Comparison of ENCODE assay signal across 8 cellular contexts in genomic region chr2:19348692-19349091, GRCh38. TPM values are rescaled to one million over a fixed set of nuclear protein-coding genes. Genes with fewer than 3 reads are reported as not detected.
DNase-seq lines count a peak whose midpoint lies in the region; ATAC-seq, FAIRE-seq and TF ChIP-seq lines count a peak whose summit lies in the region.

No MANE protein-coding gene starts in this region.

- H3K27ac ChIP-seq in kidney (ENCODE audit: low read depth in 2 of 2, low read length in 2 of 2) = no peak overlapping the region
- peak overlapping the region; percentile 89 for H3K27ac ChIP-seq in stomach smooth muscle (ENCODE audit: low read length)

- no peak for ATAC-seq in activated naive CD4-positive, alpha-beta T cell treated with anti-CD3 and anti-CD28 coated beads, Interleukin-2, amount 50 U/mL, for 72 hours
- no peak for ATAC-seq in activated CD4-positive, CD25-positive, alpha-beta regulatory T cell treated with anti-CD3 and anti-CD28 coated beads, Interleukin-2, amount 50 U/mL, for 24 hours
- ATAC-seq in GM18520 (IDR thresholded peaks at IDR 0.05; ENCODE audit: unreplicated experiment) = no peak

- no peak overlapping the region for H3K4me3 Mint-ChIP-seq in T-helper 2 cell treated with Interferon-gamma antibody and Interleukin-4, amounts not matched to agents 5 μg/mL and 100 μg/mL, for 36 hours

- H3K27me3 ChIP-seq in stomach smooth muscle (ENCODE audit: control insufficient read depth in 1 of 2, insufficient read depth in 2 of 2, low read length in 2 of 2) = peaks cover 0 to 2% of the 10 kb centered on the region in 2 donors

- intact Hi-C loops in kidney (cut with DNase I) = no loop called here

- H3K27ac Mint-ChIP-seq in T-helper 2 cell treated with Interferon-gamma antibody and Interleukin-4, amounts not matched to agents 5 μg/mL and 100 μg/mL, for 36 hours = peak overlapping the region; percentile 98
- peak overlapping the region; percentile 97 to 99 for H3K27ac Mint-ChIP-seq in activated naive CD4-positive, alpha-beta T cell treated with anti-CD3 and anti-CD28 coated beads, Interleukin-2, amount 50 U/mL, for 72 hours

- H3K9me3 ChIP-seq in kidney (ENCODE audit: control insufficient read depth in 1 of 2, low read length in 2 of 2) = no peaks in the 10 kb centered on the region
- no peaks in the 10 kb centered on the region for H3K9me3 ChIP-seq in stomach smooth muscle (ENCODE audit: control insufficient read depth in 2 of 2, low read length in 2 of 2)

- H3K4me3 ChIP-seq in kidney (ENCODE audit: low read length in 2 of 2) (peak overlapping the region; percentile 75 to 89), stomach smooth muscle (ENCODE audit: low read length in 2 of 2) (peak overlapping the region; percentile 74 to 97)

- H3K36me3 Mint-ChIP-seq in T-helper 2 cell treated with Interferon-gamma antibody and Interleukin-4, amounts not matched to agents 5 μg/mL and 100 μg/mL, for 36 hours (ENCODE audit: low read depth) = peaks cover 12% of the 10 kb centered on the region
- peaks cover 16 to 24% of the 10 kb centered on the region in 2 donors for H3K36me3 Mint-ChIP-seq in activated naive CD4-positive, alpha-beta T cell treated with anti-CD3 and anti-CD28 coated beads, Interleukin-2, amount 50 U/mL, for 72 hours

- H3K4me1 ChIP-seq in kidney (ENCODE audit: control insufficient read depth in 1 of 2, insufficient read depth in 1 of 2, low read depth in 1 of 2, low read length in 2 of 2) = no peaks in the 10 kb centered on the region
- peaks cover 5% of the 10 kb centered on the region for H3K4me1 ChIP-seq in stomach smooth muscle (ENCODE audit: control insufficient read depth, insufficient read depth, low read length)

- peaks cover 22% of the 10 kb centered on the region for H3K4me1 Mint-ChIP-seq in T-helper 2 cell treated with Interferon-gamma antibody and Interleukin-4, amounts not matched to agents 5 μg/mL and 100 μg/mL, for 36 hours (ENCODE audit: low read depth)

- no peak for DNase-seq in T-helper 2 cell treated with Interferon-gamma antibody and Interleukin-4, amounts not matched to agents 5 μg/mL and 100 μg/mL, for 36 hours (ENCODE audit: low spot score)
- DNase-seq in T-helper 2 cell (no peak), kidney (no peak), AG20443 (ENCODE audit: low spot score) (no peak)
- DNase-seq in activated naive CD4-positive, alpha-beta T cell treated with anti-CD3 and anti-CD28 coated beads, Interleukin-2, amount 50 U/mL, for 72 hours (ENCODE audit: low spot score in 2 of 2) = no peak

- H3K27me3 Mint-ChIP-seq in T-helper 2 cell treated with Interferon-gamma antibody and Interleukin-4, amounts not matched to agents 5 μg/mL and 100 μg/mL, for 36 hours (ENCODE audit: low read depth) = peaks cover 43% of the 10 kb centered on the region

- TF ChIP-seq CTCF in kidney (IDR thresholded peaks at IDR 0.05; ENCODE audit: borderline replicate concordance, extremely low read depth, insufficient read depth) = no peak

- FAIRE-seq in kidney (lab: Jason Lieb, UNC) = no peak

- H3K9ac ChIP-seq in kidney (ENCODE audit: low read length in 2 of 2) = peak overlapping the region in 1 of 2 donors; percentile 95
- peak overlapping the region in 1 of 2 donors; percentile 42 for H3K9ac ChIP-seq in stomach smooth muscle (ENCODE audit: low read length in 2 of 2)

- no peaks in the 10 kb centered on the region for H3K9me3 Mint-ChIP-seq in T-helper 2 cell treated with Interferon-gamma antibody and Interleukin-4, amounts not matched to agents 5 μg/mL and 100 μg/mL, for 36 hours
- no peaks in the 10 kb centered on the region for H3K9me3 Mint-ChIP-seq in activated naive CD4-positive, alpha-beta T cell treated with anti-CD3 and anti-CD28 coated beads, Interleukin-2, amount 50 U/mL, for 72 hours

- H3K36me3 ChIP-seq in kidney (ENCODE audit: control insufficient read depth in 1 of 2, insufficient read depth in 2 of 2, low read length in 2 of 2) (no peaks in the 10 kb centered on the region), stomach smooth muscle (ENCODE audit: control insufficient read depth in 2 of 2, insufficient read depth in 2 of 2, low read length in 2 of 2) (peaks cover 0 to 16% of the 10 kb centered on the region in 2 donors)

RNA-seq across cellular contexts. Expression of gene OSR1, which starts 9.7 kb away (rescaled TPM):
- total RNA-seq in activated naive CD4-positive, alpha-beta T cell treated with anti-CD3 and anti-CD28 coated beads, Interleukin-2, amount 50 U/mL, for 72 hours = not detected
- 1.6 TPM for total RNA-seq in kidney
- 0.99 TPM for polyA plus RNA-seq in kidney (ENCODE audit: insufficient read depth, low read depth, low replicate concordance)
